19 cellular contexts compared by ENCODE assay signal in the genomic region with DNA sequence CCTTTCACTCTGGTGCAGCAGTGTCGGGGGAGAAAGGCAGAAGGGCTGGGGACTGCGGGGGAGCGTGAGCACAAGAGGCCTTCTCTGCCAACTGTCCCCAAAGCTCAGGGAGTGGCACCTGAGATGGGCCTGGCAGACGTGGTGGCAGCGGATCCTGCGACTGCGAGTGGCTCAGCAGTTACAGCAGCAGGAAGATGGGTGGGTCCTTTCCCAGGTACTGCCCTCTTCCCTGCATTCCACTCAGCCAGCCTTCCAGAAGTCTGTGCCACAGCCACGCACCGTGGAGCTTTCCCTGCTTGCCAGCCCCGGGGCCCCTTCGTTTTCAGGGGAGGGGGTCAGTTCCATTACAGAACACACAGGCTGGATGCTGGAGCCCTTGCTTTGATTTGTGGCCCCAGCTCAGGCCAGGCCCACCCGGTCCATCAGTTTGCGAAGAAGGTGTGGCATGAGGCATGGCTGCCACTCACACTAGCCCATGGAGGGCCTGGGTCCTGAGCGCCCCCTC. TPM values are rescaled to one million over a fixed set of nuclear protein-coding genes. Genes with fewer than 3 reads are reported as not detected.
DNase-seq lines count a peak whose midpoint lies in the region; ATAC-seq and TF ChIP-seq lines count a peak whose summit lies in the region.
"Had no signal": no experiment of that assay in that cellular context is flagged by ENCODE, and none has a peak within 500 bp of the region (broad histone marks: within the 10 kb centered on the region; RNA-seq: fewer than 3 reads in every experiment).

No MANE protein-coding gene starts in this region.

- H3K4me3 ChIP-seq in right atrium auricular region (no peak overlapping the region), prostate gland (no peak overlapping the region), uterus (no peak overlapping the region)
- H3K4me3 ChIP-seq: SJSA1 had no signal

- no peak for ATAC-seq in Right ventricle myocardium inferior
- no peak for ATAC-seq in left cardiac atrium
- no peak for ATAC-seq in GM18511 (IDR thresholded peaks at IDR 0.05; ENCODE audit: unreplicated experiment)
- ATAC-seq in WTC11 = no peak
- ATAC-seq: HCT116 had no signal

- H3K4me1 ChIP-seq in right atrium auricular region (peaks cover 0 to 86% of the 10 kb centered on the region in 2 donors), prostate gland (replicated peaks) (peaks cover 8% of the 10 kb centered on the region), uterus (peaks cover 0 to 18% of the 10 kb centered on the region in 2 donors)

- H3K27me3 Mint-ChIP-seq in WTC11 (ENCODE audit: low read depth) = no peaks in the 10 kb centered on the region

- 86% methylated on average over 14 of the region's 14 CpGs for WGBS in prostate gland

- H3K4me1 Mint-ChIP-seq in WTC11 = peaks cover 32% of the 10 kb centered on the region

- POLR2A ChIA-PET in WTC11 (lab: Charles Lee) = interaction anchor here (1.1 to 1.6 kb wide), 3 partner anchors 9 to 120 kb away, joined by 3 to 5 read pairs (median 4); no protein-coding TSS in a partner anchor

- H3K4me3 Mint-ChIP-seq in WTC11 = no peak overlapping the region
- H3K4me3 Mint-ChIP-seq: activated naive CD4-positive, alpha-beta T cell treated with anti-CD3 and anti-CD28 coated beads for 36 hours had no signal

- no peak overlapping the region for H3K27ac Mint-ChIP-seq in WTC11
- H3K27ac Mint-ChIP-seq: activated naive CD4-positive, alpha-beta T cell treated with anti-CD3 and anti-CD28 coated beads for 36 hours had no signal

- TF ChIP-seq CTCF in right atrium auricular region (IDR thresholded peaks at IDR 0.05) = no peak
- no peak for TF ChIP-seq CTCF in prostate gland (IDR thresholded peaks at IDR 0.05)
- TF ChIP-seq CTCF in uterus (IDR thresholded peaks at IDR 0.05) = no peak
- no peak for TF ChIP-seq CTCF in WTC11 (IDR thresholded peaks at IDR 0.05)

- H3K9me3 ChIP-seq in right atrium auricular region (no peaks in the 10 kb centered on the region), prostate gland (no peaks in the 10 kb centered on the region), uterus (no peaks in the 10 kb centered on the region)

- DNase-seq in Right ventricle myocardium inferior (ENCODE audit: missing footprints) = peak; percentile 65
- no peak for DNase-seq in left cardiac atrium
- DNase-seq in right atrium auricular region (ENCODE audit: low spot score) = no peak
- DNase-seq in prostate gland (ENCODE audit: low spot score) = no peak
- DNase-seq in uterus = no peak
- no peak for DNase-seq in activated CD4-positive, alpha-beta T cell treated with anti-CD3 and anti-CD28 coated beads, Interleukin-2, amount 50 U/mL, for 4 hours
- DNase-seq in WTC11 (ENCODE audit: low spot score) = no peak
- DNase-seq: activated CD8-positive, alpha-beta memory T cell treated with anti-CD3 and anti-CD28 coated beads for 24 hours; activated naive CD4-positive, alpha-beta T cell treated with anti-CD3 and anti-CD28 coated beads for 36 hours; cerebellar nuclear complex; GDM1; NK-92 treated with Interleukin-12 subunit alpha and Interleukin-12 subunit beta, amount 100 ng/mL, for 24 hours had no signal

- H3K9me3 Mint-ChIP-seq in WTC11 = no peaks in the 10 kb centered on the region
- H3K9me3 Mint-ChIP-seq: activated naive CD4-positive, alpha-beta T cell treated with anti-CD3 and anti-CD28 coated beads for 36 hours had no signal

- H3K36me3 ChIP-seq in right atrium auricular region (peaks cover 10% of the 10 kb centered on the region), prostate gland (no peaks in the 10 kb centered on the region), uterus (no peaks in the 10 kb centered on the region)
- H3K36me3 ChIP-seq: SJSA1 had no signal

- intact Hi-C loops in Right ventricle myocardium inferior (cut with DNase I) = no loop called here
- intact Hi-C loops in left cardiac atrium (cut with DNase I) = no loop called here
- intact Hi-C loops in prostate gland (cut with DNase I) = loop anchor here (5.0 kb wide), 1 partner anchor 51 kb away; a partner anchor contains a TSS
- intact Hi-C loops in uterus (cut with DNase I; ENCODE audit: low total_unique reads) = no loop called here

- H3K27me3 ChIP-seq in right atrium auricular region (no peaks in the 10 kb centered on the region), prostate gland (replicated peaks; ENCODE audit: insufficient read depth) (no peaks in the 10 kb centered on the region), uterus (no peaks in the 10 kb centered on the region)
- H3K27me3 ChIP-seq: SJSA1 had no signal

- CTCF ChIA-PET in WTC11 (lab: Charles Lee) = interaction anchor here (1.0 to 4.5 kb wide), 9 partner anchors 9 to 216 kb away, joined by 3 to 98 read pairs (median 4); a partner anchor contains a TSS

- H3K36me3 Mint-ChIP-seq in WTC11 = peaks cover 20% of the 10 kb centered on the region; the same call in 1 of the 2 replicates

- H3K27ac ChIP-seq in right atrium auricular region (peak overlapping the region; percentile 96 to 98), prostate gland (peak overlapping the region; percentile 84 to 86), uterus (peak overlapping the region; percentile 91 to 98)
- H3K27ac ChIP-seq: SJSA1 had no signal

- TF ChIP-seq POLR2A in prostate gland (IDR thresholded peaks at IDR 0.05) (no peak), uterus (IDR thresholded peaks at IDR 0.05) (no peak)

TF ChIP-seq in WTC11, 78 proteins besides CTCF, POLR2A, EP300 and RAD21 (continues in another document):
- TF ChIP-seq, protein P1, sequence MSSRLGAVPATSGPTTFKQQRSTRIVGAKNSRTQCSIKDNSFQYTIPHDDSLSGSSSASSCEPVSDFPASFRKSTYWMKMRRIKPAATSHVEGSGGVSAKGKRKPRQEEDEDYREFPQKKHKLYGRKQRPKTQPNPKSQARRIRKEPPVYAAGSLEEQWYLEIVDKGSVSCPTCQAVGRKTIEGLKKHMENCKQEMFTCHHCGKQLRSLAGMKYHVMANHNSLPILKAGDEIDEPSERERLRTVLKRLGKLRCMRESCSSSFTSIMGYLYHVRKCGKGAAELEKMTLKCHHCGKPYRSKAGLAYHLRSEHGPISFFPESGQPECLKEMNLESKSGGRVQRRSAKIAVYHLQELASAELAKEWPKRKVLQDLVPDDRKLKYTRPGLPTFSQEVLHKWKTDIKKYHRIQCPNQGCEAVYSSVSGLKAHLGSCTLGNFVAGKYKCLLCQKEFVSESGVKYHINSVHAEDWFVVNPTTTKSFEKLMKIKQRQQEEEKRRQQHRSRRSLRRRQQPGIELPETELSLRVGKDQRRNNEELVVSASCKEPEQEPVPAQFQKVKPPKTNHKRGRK (CRISPR knock-in tag; IDR thresholded peaks at IDR 0.05; ENCODE audit: borderline replicate concordance) = no peak
- TF ChIP-seq ESRRA (CRISPR knock-in tag; IDR thresholded peaks at IDR 0.05; ENCODE audit: borderline replicate concordance) = no peak
- no peak for TF ChIP-seq ETV6 (CRISPR knock-in tag; IDR thresholded peaks at IDR 0.05)
- no peak for TF ChIP-seq CREM (CRISPR knock-in tag; IDR thresholded peaks at IDR 0.05)
- TF ChIP-seq, protein P2, sequence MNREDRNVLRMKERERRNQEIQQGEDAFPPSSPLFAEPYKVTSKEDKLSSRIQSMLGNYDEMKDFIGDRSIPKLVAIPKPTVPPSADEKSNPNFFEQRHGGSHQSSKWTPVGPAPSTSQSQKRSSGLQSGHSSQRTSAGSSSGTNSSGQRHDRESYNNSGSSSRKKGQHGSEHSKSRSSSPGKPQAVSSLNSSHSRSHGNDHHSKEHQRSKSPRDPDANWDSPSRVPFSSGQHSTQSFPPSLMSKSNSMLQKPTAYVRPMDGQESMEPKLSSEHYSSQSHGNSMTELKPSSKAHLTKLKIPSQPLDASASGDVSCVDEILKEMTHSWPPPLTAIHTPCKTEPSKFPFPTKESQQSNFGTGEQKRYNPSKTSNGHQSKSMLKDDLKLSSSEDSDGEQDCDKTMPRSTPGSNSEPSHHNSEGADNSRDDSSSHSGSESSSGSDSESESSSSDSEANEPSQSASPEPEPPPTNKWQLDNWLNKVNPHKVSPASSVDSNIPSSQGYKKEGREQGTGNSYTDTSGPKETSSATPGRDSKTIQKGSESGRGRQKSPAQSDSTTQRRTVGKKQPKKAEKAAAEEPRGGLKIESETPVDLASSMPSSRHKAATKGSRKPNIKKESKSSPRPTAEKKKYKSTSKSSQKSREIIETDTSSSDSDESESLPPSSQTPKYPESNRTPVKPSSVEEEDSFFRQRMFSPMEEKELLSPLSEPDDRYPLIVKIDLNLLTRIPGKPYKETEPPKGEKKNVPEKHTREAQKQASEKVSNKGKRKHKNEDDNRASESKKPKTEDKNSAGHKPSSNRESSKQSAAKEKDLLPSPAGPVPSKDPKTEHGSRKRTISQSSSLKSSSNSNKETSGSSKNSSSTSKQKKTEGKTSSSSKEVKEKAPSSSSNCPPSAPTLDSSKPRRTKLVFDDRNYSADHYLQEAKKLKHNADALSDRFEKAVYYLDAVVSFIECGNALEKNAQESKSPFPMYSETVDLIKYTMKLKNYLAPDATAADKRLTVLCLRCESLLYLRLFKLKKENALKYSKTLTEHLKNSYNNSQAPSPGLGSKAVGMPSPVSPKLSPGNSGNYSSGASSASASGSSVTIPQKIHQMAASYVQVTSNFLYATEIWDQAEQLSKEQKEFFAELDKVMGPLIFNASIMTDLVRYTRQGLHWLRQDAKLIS (CRISPR knock-in tag; IDR thresholded peaks at IDR 0.05; ENCODE audit: borderline replicate concordance) = no peak

RNA-seq across cellular contexts. Expression of a gene that starts 17.2 kb away (rescaled TPM):
- total RNA-seq in Right ventricle myocardium inferior (34.1 TPM), left cardiac atrium (10 to 100 TPM; 40.1 to 64.3 TPM), right atrium auricular region (10 to 100 TPM; 38.5 to 53.9 TPM), prostate gland (10 to 100 TPM; 27.6 to 75.0 TPM), uterus (10 to 100 TPM; 15.0 to 56.8 (median 29.9) TPM), WTC11 (2021) (19.4 to 23.4 TPM (median 22.6 TPM) in 3 replicates)

RNA-seq across cellular contexts. Expression of a gene that starts 17.4 kb away (rescaled TPM):
- total RNA-seq in Right ventricle myocardium inferior (15.7 TPM), left cardiac atrium (10 to 100 TPM; 32.1 to 49.0 TPM), right atrium auricular region (10 to 100 TPM; 14.8 to 15.2 TPM), prostate gland (10 to 100 TPM; 13.4 to 45.0 TPM), uterus (10 to 100 TPM; 14.6 to 31.5 (median 22.7) TPM), WTC11 (2021) (20.0 to 22.3 TPM (median 20.8 TPM) in 3 replicates)

RNA-seq across cellular contexts. Expression of a gene that starts 26.6 kb away (rescaled TPM):
- 5.0 TPM for total RNA-seq in Right ventricle myocardium inferior
- total RNA-seq in left cardiac atrium = 1 to 10 TPM; 1.2 to 1.3 TPM
- total RNA-seq in right atrium auricular region = 1 to 10 TPM in 1 of 2 donors, under 1 TPM in 1; 0.85 to 1.7 TPM
- total RNA-seq in prostate gland = 1 to 10 TPM in 1 of 2 donors, not detected in 1; 10.0 TPM
- total RNA-seq in uterus = under 1 TPM in 2 of 4 donors, not detected in 2; 0.21 to 0.82 TPM
- total RNA-seq in WTC11 (2021) = 1.2 to 3.1 TPM (median 2.8 TPM) in 3 replicates
- total RNA-seq: A673; activated naive CD4-positive, alpha-beta T cell treated with anti-CD3 and anti-CD28 coated beads for 36 hours; M059J; SJSA1 had no signal

RNA-seq across cellular contexts. Expression of a gene that starts 52.7 kb away (rescaled TPM):
- total RNA-seq in Right ventricle myocardium inferior (18.3 TPM), left cardiac atrium (10 to 100 TPM; 25.4 to 25.7 TPM), right atrium auricular region (10 to 100 TPM; 20.8 to 47.2 TPM), prostate gland (100 to 1,000 TPM; 114 to 123 TPM), uterus (10 to 100 TPM in 3 of 4 donors, 1 to 10 TPM in 1; 4.1 to 34.7 (median 31.2) TPM), WTC11 (2021) (81.6 to 102 TPM (median 101 TPM) in 3 replicates)

RNA-seq across cellular contexts. Expression of a gene that starts 59.0 kb away (rescaled TPM):
- total RNA-seq in Right ventricle myocardium inferior (8.2 TPM), left cardiac atrium (over 10,000 TPM; 22,081 to 58,150 TPM), right atrium auricular region (over 10,000 TPM; 98,870 to 132,613 TPM), prostate gland (1 to 10 TPM in 1 of 2 donors, not detected in 1; 1.3 TPM), uterus (not detected), WTC11 (2021) (not detected in 3 replicates)
- total RNA-seq: A673; activated naive CD4-positive, alpha-beta T cell treated with anti-CD3 and anti-CD28 coated beads for 36 hours; fibroblast of lung; M059J; SJSA1; subcutaneous adipose tissue had no signal
